In the genomic region with DNA sequence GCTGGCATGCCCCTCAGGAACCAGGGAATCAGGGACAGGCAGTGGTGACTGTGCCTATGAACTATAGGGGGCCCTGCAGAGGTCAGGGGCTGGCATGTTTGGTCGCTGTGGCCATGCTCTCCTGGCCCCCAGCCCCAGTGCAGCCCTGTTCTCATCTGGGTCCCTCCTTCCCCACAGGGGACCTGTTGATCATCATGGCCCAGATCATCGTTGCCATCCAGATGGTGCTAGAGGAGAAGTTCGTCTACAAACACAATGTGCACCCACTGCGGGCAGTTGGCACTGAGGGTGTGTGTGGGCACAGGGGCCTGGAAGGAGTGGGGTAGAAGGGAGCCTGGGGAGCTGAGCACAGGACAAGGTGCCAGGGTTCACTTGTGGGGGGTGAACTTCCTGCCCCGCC, we compare ENCODE assay signal across 1 cellular context.
TF ChIP-seq lines count a peak whose summit lies in the region.

No MANE protein-coding gene starts in this region.

TF ChIP-seq in HEK293, 187 proteins besides CTCF, POLR2A, EP300 and RAD21 (continued from another document):
- TF ChIP-seq SCRT2 (tag by site-specific recombination; IDR thresholded peaks at IDR 0.05) (peak; percentile 95), ZNF423 (tag by site-specific recombination; IDR thresholded peaks at IDR 0.05) (no peak), SETDB1 (IDR thresholded peaks at IDR 0.05; ENCODE audit: insufficient read length, low read length) (no peak), ZNF416 (tag by site-specific recombination; IDR thresholded peaks at IDR 0.05) (no peak), ZNF394 (tag by site-specific recombination; IDR thresholded peaks at IDR 0.05; ENCODE audit: borderline replicate concordance) (no peak), ZNF157 (tag by site-specific recombination; IDR thresholded peaks at IDR 0.05) (no peak), ZNF133 (tag by site-specific recombination; IDR thresholded peaks at IDR 0.05) (no peak), ZNF266 (tag by site-specific recombination; IDR thresholded peaks at IDR 0.05; ENCODE audit: low read depth) (no peak)
